21 cellular contexts compared by ENCODE assay signal in genomic region chr5:74540582-74540981, GRCh38.
A peak's percentile ranks its signal among the peaks of the same experiment; 100 is the strongest.
DNase-seq lines count a peak whose midpoint lies in the region; ATAC-seq and TF ChIP-seq lines count a peak whose summit lies in the region.
"Had no signal": no experiment of that assay in that cellular context is flagged by ENCODE, and none has a peak within 500 bp of the region (broad histone marks: within the 10 kb centered on the region; RNA-seq: fewer than 3 reads in every experiment).

No MANE protein-coding gene starts in this region.

- no peak for TF ChIP-seq EP300 in stomach (IDR thresholded peaks at IDR 0.05)

- WGBS in right lobe of liver (ENCODE audit: insufficient coverage, low coverage, low lambda C conversion rate, missing lambda C conversion rate) = 15% methylated on average over 1 of the region's 1 CpG
- 20 to 67% (median 36%) methylated on average over 1 of the region's 1 CpG for WGBS in stomach, 5 donors

- no peaks in the 10 kb centered on the region for H3K36me3 ChIP-seq in left ventricle myocardium inferior
- no peaks in the 10 kb centered on the region for H3K36me3 ChIP-seq in right lobe of liver
- no peaks in the 10 kb centered on the region for H3K36me3 ChIP-seq in stomach
- H3K36me3 ChIP-seq: adrenal gland, spleen, tibial nerve had no signal

- H3K27ac ChIP-seq in left ventricle myocardium inferior (replicated peaks) = peak overlapping the region; percentile 45
- H3K27ac ChIP-seq in right lobe of liver = peak overlapping the region in 2 of 3 donors; percentile 46 to 49
- H3K27ac ChIP-seq in stomach = peak overlapping the region in 3 of 5 donors; percentile 31 to 58 (median 44)
- H3K27ac ChIP-seq: tibial nerve had no signal

- H3K9me3 ChIP-seq in left ventricle myocardium inferior (replicated peaks) (no peaks in the 10 kb centered on the region), right lobe of liver (no peaks in the 10 kb centered on the region), stomach (no peaks in the 10 kb centered on the region)
- H3K9me3 ChIP-seq: adrenal gland, tibial nerve had no signal

- TF ChIP-seq POLR2A in right lobe of liver (IDR thresholded peaks at IDR 0.05) (no peak), stomach (IDR thresholded peaks at IDR 0.05) (no peak)

- no peak overlapping the region for H3K4me3 ChIP-seq in left ventricle myocardium inferior
- H3K4me3 ChIP-seq in right lobe of liver = no peak overlapping the region
- H3K4me3 ChIP-seq in stomach = no peak overlapping the region
- H3K4me3 ChIP-seq: adrenal gland, spleen, tibial nerve had no signal

- peaks cover 8% of the 10 kb centered on the region for H3K27me3 ChIP-seq in left ventricle myocardium inferior (ENCODE audit: low read depth)
- no peaks in the 10 kb centered on the region for H3K27me3 ChIP-seq in right lobe of liver
- no peaks in the 10 kb centered on the region for H3K27me3 ChIP-seq in stomach
- H3K27me3 ChIP-seq: adrenal gland, spleen, tibial nerve had no signal

- DNase-seq in left ventricle myocardium inferior (no peak), Right ventricle myocardium inferior (ENCODE audit: missing footprints) (no peak), astrocyte of the hippocampus (ENCODE audit: low read depth, low spot score) (peak; percentile 24), right lobe of liver (no peak), stomach (no peak), SIG-M5 treated with dmso at 0.1 percent for 504 hours (lab: John Stamatoyannopoulos, UW; ENCODE audit: unreplicated experiment) (no peak), kidney tubule cell (ENCODE audit: low spot score) (no peak)
- DNase-seq: activated CD4-positive, alpha-beta T cell treated with anti-CD3 and anti-CD28 coated beads for 36 hours; activated CD8-positive, alpha-beta memory T cell treated with anti-CD3 and anti-CD28 coated beads for 24 hours; activated naive CD4-positive, alpha-beta T cell; activated T-cell treated with anti-CD3 and anti-CD28 coated beads, Interleukin-2, amount 50 U/mL, for 24 hours; adrenal gland; immature natural killer cell; NCI-H1436 treated with DMSO at 0.1 percent for 48 hours; NCI-H510A treated with DMSO at 0.1 percent for 48 hours; RPMI8226; spleen; stimulated activated CD4-positive, alpha-beta T cell treated with anti-CD3 and anti-CD28 coated beads, Interleukin-4, amount 100 ng/mL, for 24 hours; T-cell had no signal

- TF ChIP-seq CTCF in left ventricle myocardium inferior (IDR thresholded peaks at IDR 0.05; ENCODE audit: borderline replicate concordance) = no peak
- no peak for TF ChIP-seq CTCF in right lobe of liver (IDR thresholded peaks at IDR 0.05)
- no peak for TF ChIP-seq CTCF in stomach (IDR thresholded peaks at IDR 0.05)

- H3K4me1 ChIP-seq in left ventricle myocardium inferior (peaks cover 38% of the 10 kb centered on the region), right lobe of liver (peaks cover 0 to 43% (median 21%) of the 10 kb centered on the region in 4 donors), stomach (peaks cover 36 to 78% (median 47%) of the 10 kb centered on the region in 4 donors)
- H3K4me1 ChIP-seq: adrenal gland had no signal

- ATAC-seq in Right ventricle myocardium inferior = no peak
- ATAC-seq in right lobe of liver = peak in 1 of 4 donors; percentile 3
- no peak for ATAC-seq in SK-N-SH treated with all-trans-retinoic acid at 6 μM for 48 hours
- ATAC-seq: activated CD4-positive, alpha-beta T cell treated with anti-CD3 and anti-CD28 coated beads for 36 hours; T-cell had no signal

- intact Hi-C loops in left ventricle myocardium inferior (cut with micrococcal nuclease) = no loop called here
- intact Hi-C loops in Right ventricle myocardium inferior (cut with DNase I) = no loop called here
- intact Hi-C loops in right lobe of liver (cut with DNase I) = no loop called here
- intact Hi-C loops in stomach (cut with DNase I; ENCODE audit: low total_unique reads) = no loop called here

TF ChIP-seq in SK-N-SH treated with all-trans-retinoic acid at 6 μM for 48 hours, 23 proteins besides CTCF, POLR2A, EP300 and RAD21:
- TF ChIP-seq, protein P1, sequence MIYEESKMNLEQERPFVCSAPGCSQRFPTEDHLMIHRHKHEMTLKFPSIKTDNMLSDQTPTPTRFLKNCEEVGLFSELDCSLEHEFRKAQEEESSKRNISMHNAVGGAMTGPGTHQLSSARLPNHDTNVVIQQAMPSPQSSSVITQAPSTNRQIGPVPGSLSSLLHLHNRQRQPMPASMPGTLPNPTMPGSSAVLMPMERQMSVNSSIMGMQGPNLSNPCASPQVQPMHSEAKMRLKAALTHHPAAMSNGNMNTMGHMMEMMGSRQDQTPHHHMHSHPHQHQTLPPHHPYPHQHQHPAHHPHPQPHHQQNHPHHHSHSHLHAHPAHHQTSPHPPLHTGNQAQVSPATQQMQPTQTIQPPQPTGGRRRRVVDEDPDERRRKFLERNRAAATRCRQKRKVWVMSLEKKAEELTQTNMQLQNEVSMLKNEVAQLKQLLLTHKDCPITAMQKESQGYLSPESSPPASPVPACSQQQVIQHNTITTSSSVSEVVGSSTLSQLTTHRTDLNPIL (CRISPR knock-in tag; IDR thresholded peaks at IDR 0.05; ENCODE audit: low read depth) = no peak
- TF ChIP-seq PPARA (CRISPR knock-in tag; IDR thresholded peaks at IDR 0.05; ENCODE audit: borderline replicate concordance) (no peak), BACH2 (CRISPR knock-in tag; IDR thresholded peaks at IDR 0.05; ENCODE audit: borderline replicate concordance) (no peak), SNAI2 (CRISPR knock-in tag; IDR thresholded peaks at IDR 0.05) (no peak), ZFP30 (CRISPR knock-in tag; IDR thresholded peaks at IDR 0.05) (no peak), ZNF565 (CRISPR knock-in tag; conservative IDR thresholded peaks at IDR 0.05; ENCODE audit: low read depth) (no peak), CSDC2 (CRISPR knock-in tag; IDR thresholded peaks at IDR 0.05) (no peak)
TF ChIP-seq in SK-N-SH treated with all-trans-retinoic acid at 6 μM for 48 hours: peak in this region for 0.
